In genomic region chr7:31105256-31105950, GRCh38 we compare ENCODE assay signal across 18 cellular contexts. TPM values are rescaled to one million over a fixed set of nuclear protein-coding genes. Genes with fewer than 3 reads are reported as not detected.
"Had no signal": no experiment of that assay in that cellular context is flagged by ENCODE, and none has a peak within 500 bp of the region (broad histone marks: within the 10 kb centered on the region; RNA-seq: fewer than 3 reads in every experiment).

No MANE protein-coding gene starts in this region.

- H3K4me3 Mint-ChIP-seq: central memory CD8-positive, alpha-beta T cell; naive B cell; stimulated activated naive CD8-positive, alpha-beta T cell treated with anti-CD3 and anti-CD28 coated beads, Interleukin-15, amount 100 ng/mL, for 72 hours; WTC11 had no signal

- H3K36me3 Mint-ChIP-seq: activated naive CD4-positive, alpha-beta T cell treated with anti-CD3 and anti-CD28 coated beads, Interleukin-2, amount 50 U/mL, for 72 hours; naive B cell; WTC11 had no signal

- H3K4me1 Mint-ChIP-seq: central memory CD8-positive, alpha-beta T cell; naive B cell; stimulated activated naive CD8-positive, alpha-beta T cell treated with anti-CD3 and anti-CD28 coated beads, Interleukin-15, amount 100 ng/mL, for 72 hours; WTC11 had no signal

- DNase-seq: brain microvascular endothelial cell; esophagus squamous epithelium; left cardiac atrium; lower lobe of right lung; mesendoderm; naive B cell; retina; stimulated activated CD4-positive, alpha-beta T cell treated with anti-CD3 and anti-CD28 coated beads, Interleukin-12 subunit alpha, Interleukin-12 subunit beta, amount 100 ng/mL, for 4 hours; stimulated activated naive CD8-positive, alpha-beta T cell treated with anti-CD3 and anti-CD28 coated beads, Interleukin-15, amount 100 ng/mL, for 72 hours; T-helper 1 cell had no signal

- H3K36me3 ChIP-seq: ascending aorta, brain microvascular endothelial cell, esophagus squamous epithelium, gastroesophageal sphincter, lower lobe of right lung, SJSA1, transverse colon had no signal

- H3K4me3 ChIP-seq: ascending aorta, esophagus squamous epithelium, gastroesophageal sphincter, lower lobe of right lung, SJSA1, transverse colon had no signal

- ATAC-seq: activated naive CD4-positive, alpha-beta T cell treated with anti-CD3 and anti-CD28 coated beads, Interleukin-2, amount 50 U/mL, for 72 hours; gastroesophageal sphincter; left cardiac atrium; lower lobe of right lung; stimulated activated naive CD8-positive, alpha-beta T cell treated with anti-CD3 and anti-CD28 coated beads, Interleukin-15, amount 100 ng/mL, for 72 hours; WTC11 had no signal

- H3K9me3 Mint-ChIP-seq: activated naive CD4-positive, alpha-beta T cell treated with anti-CD3 and anti-CD28 coated beads, Interleukin-2, amount 50 U/mL, for 72 hours; central memory CD8-positive, alpha-beta T cell; stimulated activated naive CD8-positive, alpha-beta T cell treated with anti-CD3 and anti-CD28 coated beads, Interleukin-15, amount 100 ng/mL, for 72 hours; WTC11 had no signal

- H3K9me3 ChIP-seq: ascending aorta, esophagus squamous epithelium, gastroesophageal sphincter, lower lobe of right lung, SJSA1, transverse colon had no signal

- H3K27ac Mint-ChIP-seq: activated naive CD4-positive, alpha-beta T cell treated with anti-CD3 and anti-CD28 coated beads, Interleukin-2, amount 50 U/mL, for 72 hours; naive B cell; progenitor cell of endocrine pancreas; stimulated activated naive CD8-positive, alpha-beta T cell treated with anti-CD3 and anti-CD28 coated beads, Interleukin-15, amount 100 ng/mL, for 72 hours; WTC11 had no signal

- H3K4me1 ChIP-seq: ascending aorta, esophagus squamous epithelium, lower lobe of right lung, SJSA1, transverse colon had no signal

- H3K27me3 ChIP-seq: ascending aorta, brain microvascular endothelial cell, esophagus squamous epithelium, SJSA1, transverse colon had no signal

- H3K27ac ChIP-seq: ascending aorta, brain microvascular endothelial cell, esophagus squamous epithelium, gastroesophageal sphincter, lower lobe of right lung, SJSA1, transverse colon had no signal

RNA-seq across cellular contexts. Expression of gene ADCYAP1R1, which starts 53.3 kb away (rescaled TPM):
- total RNA-seq: activated naive CD4-positive, alpha-beta T cell treated with anti-CD3 and anti-CD28 coated beads, Interleukin-2, amount 50 U/mL, for 72 hours; progenitor cell of endocrine pancreas; SJSA1 had no signal
